8 cellular contexts compared by ENCODE assay signal in the genomic region with DNA sequence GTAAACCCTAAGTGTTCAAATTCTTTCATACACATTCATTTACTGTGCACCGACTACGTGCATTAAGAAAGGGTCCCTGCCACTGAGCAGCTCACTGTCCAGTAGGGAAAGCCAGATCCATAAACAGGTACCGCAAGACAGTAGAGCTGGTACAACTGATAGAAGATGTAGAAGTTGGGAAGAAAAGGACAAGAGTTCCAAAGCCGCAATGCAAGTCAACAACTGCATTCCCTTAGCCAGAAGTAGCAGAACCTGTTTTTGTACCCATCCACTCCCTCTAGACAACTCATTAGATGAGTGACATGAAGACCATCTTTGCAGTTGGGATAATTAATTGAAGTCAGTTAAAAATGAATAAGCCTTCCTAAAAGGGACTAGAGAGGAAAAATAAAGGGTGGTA. TPM values are rescaled to one million over a fixed set of nuclear protein-coding genes. Genes with fewer than 3 reads are reported as not detected.
A peak's percentile ranks its signal among the peaks of the same experiment; 100 is the strongest.
DNase-seq lines count a peak whose midpoint lies in the region; ATAC-seq and TF ChIP-seq lines count a peak whose summit lies in the region.

No MANE protein-coding gene starts in this region.

- intact Hi-C loops in A673 (cut with micrococcal nuclease; ENCODE audit: unreplicated experiment): no loop called here
- intact Hi-C loops in activated T-helper 2 cell treated with anti-CD3 and anti-CD28 coated beads, Interferon-gamma antibody, Interleukin-2, Interleukin-4, amounts not matched to agents 10 μg/mL and 5 μg/mL and 100 μg/mL, durations not matched to agents 14 hours and 24 hours and 36 hours (cut with micrococcal nuclease): loop anchor here (2.0 kb wide), 1 partner anchor 60 kb away; no protein-coding TSS in a partner anchor
- intact Hi-C loops in head of caudate nucleus (cut with DNase I): no loop called here

- H3K9me3 Mint-ChIP-seq in GM23338: no peaks in the 10 kb centered on the region
- H3K9me3 Mint-ChIP-seq in activated T-helper 2 cell treated with anti-CD3 and anti-CD28 coated beads, Interferon-gamma antibody, Interleukin-2, Interleukin-4, amounts not matched to agents 10 μg/mL and 5 μg/mL and 100 μg/mL, durations not matched to agents 14 hours and 24 hours and 36 hours: no peaks in the 10 kb centered on the region

- H3K4me1 Mint-ChIP-seq in GM23338: peaks cover 19% of the 10 kb centered on the region
- peaks cover 37% of the 10 kb centered on the region for H3K4me1 Mint-ChIP-seq in activated T-helper 2 cell treated with anti-CD3 and anti-CD28 coated beads, Interferon-gamma antibody, Interleukin-2, Interleukin-4, amounts not matched to agents 10 μg/mL and 5 μg/mL and 100 μg/mL, durations not matched to agents 14 hours and 24 hours and 36 hours (ENCODE audit: low read depth)

- BruUV-seq in A673 (replicated peaks; lab: Mats Ljungman, UMichigan): TSS peak; percentile 49

- TF ChIP-seq CTCF in A673 (conservative IDR thresholded peaks at IDR 0.05; ENCODE audit: low read depth, low read length) (no peak), GM23338 (conservative IDR thresholded peaks at IDR 0.05; ENCODE audit: low read depth in 2 of 2) (no peak)

- no peaks in the 10 kb centered on the region for H3K27me3 ChIP-seq in A673 (replicated peaks; ENCODE audit: insufficient read depth, low read depth, low read length, poor library complexity)
- peaks cover 16% of the 10 kb centered on the region for H3K27me3 ChIP-seq in GM23338 (ENCODE audit: insufficient read depth)

- DNase-seq in A673 (ENCODE audit: low spot score) (no peak), GM23338 (ENCODE audit: low spot score) (peak; percentile 17), kidney tubule cell (ENCODE audit: low spot score) (peak; percentile 10), head of caudate nucleus (no peak), GM03348 (ENCODE audit: low spot score) (no peak), amniotic stem cell (lab: John Stamatoyannopoulos, UW) (no peak)
- DNase-seq in activated T-helper 2 cell treated with anti-CD3 and anti-CD28 coated beads, Interferon-gamma antibody, Interleukin-2, Interleukin-4, amounts not matched to agents 10 μg/mL and 5 μg/mL and 100 μg/mL, durations not matched to agents 14 hours and 24 hours and 36 hours (ENCODE audit: low spot score): no peak

- peaks cover 55% of the 10 kb centered on the region for H3K79me2 ChIP-seq in GM23338 (replicated peaks; ENCODE audit: insufficient read depth)

- no peaks in the 10 kb centered on the region for H4K20me1 ChIP-seq in GM23338 (replicated peaks; ENCODE audit: insufficient read depth)

- no peaks in the 10 kb centered on the region for H3K9me2 ChIP-seq in GM23338 (ENCODE audit: insufficient read depth)

- H3K36me3 Mint-ChIP-seq in GM23338 (ENCODE audit: low read depth): peaks cover 5% of the 10 kb centered on the region; the same call in 1 of the 3 replicates
- peaks cover 14% of the 10 kb centered on the region for H3K36me3 Mint-ChIP-seq in activated T-helper 2 cell treated with anti-CD3 and anti-CD28 coated beads, Interferon-gamma antibody, Interleukin-2, Interleukin-4, amounts not matched to agents 10 μg/mL and 5 μg/mL and 100 μg/mL, durations not matched to agents 14 hours and 24 hours and 36 hours (ENCODE audit: low read depth)

- CTCF ChIA-PET in A673 (lab: Charles Lee): no interaction called here

- POLR2A ChIA-PET in A673 (lab: Charles Lee; ENCODE audit: low non-redundant PET): no interaction called here

- H3K27ac ChIP-seq in A673 (ENCODE audit: low read depth, low read length, poor library complexity, severe bottlenecking) (no peak overlapping the region), GM23338 (ENCODE audit: low read depth) (no peak overlapping the region)

- ATAC-seq in GM23338: no peak
- no peak for ATAC-seq in GM18870 (IDR thresholded peaks at IDR 0.05; ENCODE audit: unreplicated experiment)

- H3F3A ChIP-seq in GM23338 (replicated peaks; ENCODE audit: low read depth): peaks cover 15% of the 10 kb centered on the region

- H3K9me3 ChIP-seq in A673 (ENCODE audit: low read depth, low read length, poor library complexity, severe bottlenecking): no peaks in the 10 kb centered on the region

- peak overlapping the region; percentile 95 for H3K4me3 Mint-ChIP-seq in GM23338
- H3K4me3 Mint-ChIP-seq in activated T-helper 2 cell treated with anti-CD3 and anti-CD28 coated beads, Interferon-gamma antibody, Interleukin-2, Interleukin-4, amounts not matched to agents 10 μg/mL and 5 μg/mL and 100 μg/mL, durations not matched to agents 14 hours and 24 hours and 36 hours (ENCODE audit: low read depth): peak overlapping the region; percentile 99

- peaks cover 4% of the 10 kb centered on the region for H3K27me3 Mint-ChIP-seq in GM23338 (ENCODE audit: insufficient read depth, low read depth, poor library complexity)
- H3K27me3 Mint-ChIP-seq in activated T-helper 2 cell treated with anti-CD3 and anti-CD28 coated beads, Interferon-gamma antibody, Interleukin-2, Interleukin-4, amounts not matched to agents 10 μg/mL and 5 μg/mL and 100 μg/mL, durations not matched to agents 14 hours and 24 hours and 36 hours (ENCODE audit: low read depth): peaks cover 3% of the 10 kb centered on the region

- peak overlapping the region; percentile 95 for H3K4me2 ChIP-seq in GM23338

- peak overlapping the region; percentile 94 for H3K4me3 ChIP-seq in A673 (ENCODE audit: low read depth, low read length, poor library complexity, severe bottlenecking)
- peak overlapping the region; percentile 81 for H3K4me3 ChIP-seq in GM23338

- H3K36me3 ChIP-seq in A673 (ENCODE audit: insufficient read depth, low read length, poor library complexity, severe bottlenecking) (no peaks in the 10 kb centered on the region), GM23338 (ENCODE audit: insufficient read depth) (no peaks in the 10 kb centered on the region)

- H3K4me1 ChIP-seq in A673 (ENCODE audit: insufficient read depth, low read length, poor library complexity, severe bottlenecking) (peaks cover 18% of the 10 kb centered on the region), GM23338 (ENCODE audit: insufficient read depth) (peaks cover 17% of the 10 kb centered on the region)

- H2AFZ ChIP-seq in GM23338: no peak overlapping the region

- no peak overlapping the region for H3K27ac Mint-ChIP-seq in GM23338
- peak overlapping the region; percentile 97 for H3K27ac Mint-ChIP-seq in activated T-helper 2 cell treated with anti-CD3 and anti-CD28 coated beads, Interferon-gamma antibody, Interleukin-2, Interleukin-4, amounts not matched to agents 10 μg/mL and 5 μg/mL and 100 μg/mL, durations not matched to agents 14 hours and 24 hours and 36 hours

TF ChIP-seq in GM23338, 12 proteins besides CTCF, POLR2A, EP300 and RAD21 (continues in another document):
- no peak for TF ChIP-seq POLR2AphosphoS5 (IDR thresholded peaks at IDR 0.05; ENCODE audit: low read depth)
- no peak for TF ChIP-seq EZH2phosphoT487 (IDR thresholded peaks at IDR 0.05; ENCODE audit: unreplicated experiment)
- TF ChIP-seq, protein P1, sequence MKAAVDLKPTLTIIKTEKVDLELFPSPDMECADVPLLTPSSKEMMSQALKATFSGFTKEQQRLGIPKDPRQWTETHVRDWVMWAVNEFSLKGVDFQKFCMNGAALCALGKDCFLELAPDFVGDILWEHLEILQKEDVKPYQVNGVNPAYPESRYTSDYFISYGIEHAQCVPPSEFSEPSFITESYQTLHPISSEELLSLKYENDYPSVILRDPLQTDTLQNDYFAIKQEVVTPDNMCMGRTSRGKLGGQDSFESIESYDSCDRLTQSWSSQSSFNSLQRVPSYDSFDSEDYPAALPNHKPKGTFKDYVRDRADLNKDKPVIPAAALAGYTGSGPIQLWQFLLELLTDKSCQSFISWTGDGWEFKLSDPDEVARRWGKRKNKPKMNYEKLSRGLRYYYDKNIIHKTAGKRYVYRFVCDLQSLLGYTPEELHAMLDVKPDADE (IDR thresholded peaks at IDR 0.05): no peak

RNA-seq across cellular contexts. Expression of gene SENP1, which starts 1.3 kb away (rescaled TPM):
- total RNA-seq in A673 (2021): 39.4 and 41.6 TPM in 2 replicates
- total RNA-seq in GM23338 (2014; rRNA removed; shearing (Covaris generic)): 23.7 and 27.7 TPM in 2 replicates
- 7.6 and 8.6 TPM in 2 replicates for polyA plus RNA-seq in GM23338 (2016; fragmentation: Nextera tagmentation; extraction: Ambion mirVana)
- total RNA-seq in activated T-helper 2 cell treated with anti-CD3 and anti-CD28 coated beads, Interferon-gamma antibody, Interleukin-2, Interleukin-4, amounts not matched to agents 10 μg/mL and 5 μg/mL and 100 μg/mL, durations not matched to agents 14 hours and 24 hours and 36 hours: 45.9 and 49.0 TPM in 2 replicates

RNA-seq across cellular contexts. Expression of gene PFKM, which starts 14.6 kb away (rescaled TPM):
- 114 and 130 TPM in 2 replicates for total RNA-seq in A673 (2021)
- total RNA-seq in GM23338 (2014; rRNA removed; shearing (Covaris generic)): 78.6 and 82.5 TPM in 2 replicates
- polyA plus RNA-seq in GM23338 (2016; fragmentation: Nextera tagmentation; extraction: Ambion mirVana): 47.2 and 52.4 TPM in 2 replicates
- total RNA-seq in activated T-helper 2 cell treated with anti-CD3 and anti-CD28 coated beads, Interferon-gamma antibody, Interleukin-2, Interleukin-4, amounts not matched to agents 10 μg/mL and 5 μg/mL and 100 μg/mL, durations not matched to agents 14 hours and 24 hours and 36 hours: 55.2 and 67.3 TPM in 2 replicates

RNA-seq across cellular contexts. Expression of gene ASB8, which starts 52.8 kb away (rescaled TPM):
- total RNA-seq in A673 (2021): 23.5 and 24.1 TPM in 2 replicates
- 5.4 and 8.4 TPM in 2 replicates for total RNA-seq in GM23338 (2014; rRNA removed; shearing (Covaris generic))
- polyA plus RNA-seq in GM23338 (2016; fragmentation: Nextera tagmentation; extraction: Ambion mirVana): 5.4 and 6.4 TPM in 2 replicates
- total RNA-seq in activated T-helper 2 cell treated with anti-CD3 and anti-CD28 coated beads, Interferon-gamma antibody, Interleukin-2, Interleukin-4, amounts not matched to agents 10 μg/mL and 5 μg/mL and 100 μg/mL, durations not matched to agents 14 hours and 24 hours and 36 hours: 32.5 and 33.1 TPM in 2 replicates

Comparison
In these comparisons a context has a peak if more than half of its experiments do, and no peak if none do; other contexts are left out.
1. DNase-seq: peak in GM23338 (single experiment) and kidney tubule cell (single experiment); none in A673 (single experiment), activated T-helper 2 cell treated with anti-CD3 and anti-CD28 coated beads, Interferon-gamma antibody, Interleukin-2, Interleukin-4, amounts not matched to agents 10 μg/mL and 5 μg/mL and 100 μg/mL, durations not matched to agents 14 hours and 24 hours and 36 hours (single experiment), head of caudate nucleus (0 of 42), GM03348 (single experiment) and amniotic stem cell (single experiment).